In genomic region chr4:113482325-113482724, GRCh38 we compare ENCODE assay signal across 18 cellular contexts.
A peak's percentile ranks its signal among the peaks of the same experiment; 100 is the strongest.
DNase-seq lines count a peak whose midpoint lies in the region; ATAC-seq, FAIRE-seq and TF ChIP-seq lines count a peak whose summit lies in the region.
"Had no signal": no experiment of that assay in that cellular context is flagged by ENCODE, and none has a peak within 500 bp of the region (broad histone marks: within the 10 kb centered on the region; RNA-seq: fewer than 3 reads in every experiment).

No MANE protein-coding gene starts in this region.

- H3K36me3 Mint-ChIP-seq in activated naive CD8-positive, alpha-beta T cell treated with anti-CD3 and anti-CD28 coated beads, Interleukin-2, amount 50 U/mL, for 24 hours (ENCODE audit: low read depth), result peaks cover 75% of the 10 kb centered on the region

- peak overlapping the region; percentile 10 for H3K27ac Mint-ChIP-seq in activated naive CD8-positive, alpha-beta T cell treated with anti-CD3 and anti-CD28 coated beads, Interleukin-2, amount 50 U/mL, for 24 hours
- H3K27ac Mint-ChIP-seq: CD4-positive, alpha-beta T cell had no signal

- peak; percentile 8 for FAIRE-seq in G401.6 (lab: Jason Lieb, UNC)
- FAIRE-seq: A204.1, D721Med, GM12892, GM18507 had no signal

- peaks cover 11% of the 10 kb centered on the region for H3K4me1 Mint-ChIP-seq in activated naive CD8-positive, alpha-beta T cell treated with anti-CD3 and anti-CD28 coated beads, Interleukin-2, amount 50 U/mL, for 24 hours

- in situ Hi-C loops in gastrocnemius medialis (cut with MboI; ENCODE audit: low sequenced_read_pairs in 4 of 4), result no loop called here

- H3K9me3 Mint-ChIP-seq in activated naive CD8-positive, alpha-beta T cell treated with anti-CD3 and anti-CD28 coated beads, Interleukin-2, amount 50 U/mL, for 24 hours, result peaks cover 18% of the 10 kb centered on the region

- ATAC-seq in heart left ventricle, result no peak
- ATAC-seq in Right ventricle myocardium inferior, result no peak
- ATAC-seq in activated naive CD8-positive, alpha-beta T cell treated with anti-CD3 and anti-CD28 coated beads, Interleukin-2, amount 50 U/mL, for 24 hours, result no peak
- ATAC-seq in gastrocnemius medialis, result peak; percentile 47 to 63

- H3K36me3 ChIP-seq in heart left ventricle, result peaks cover 0 to 25% (median 8%) of the 10 kb centered on the region in 9 donors
- peaks cover 0 to 6% of the 10 kb centered on the region in 2 donors for H3K36me3 ChIP-seq in gastrocnemius medialis
- H3K36me3 ChIP-seq: HAP-1 had no signal

- TF ChIP-seq POLR2A in heart left ventricle (IDR thresholded peaks at IDR 0.05) (no peak), gastrocnemius medialis (IDR thresholded peaks at IDR 0.05) (no peak)

- DNase-seq in heart left ventricle (no peak), Right ventricle myocardium inferior (ENCODE audit: missing footprints) (no peak), gastrocnemius medialis (no peak)
- DNase-seq in activated naive CD8-positive, alpha-beta T cell treated with anti-CD3 and anti-CD28 coated beads, Interleukin-2, amount 50 U/mL, for 24 hours, result no peak
- DNase-seq in activated CD8-positive, alpha-beta memory T cell treated with anti-CD3 and anti-CD28 coated beads, Interleukin-2, amount 50 U/mL, for 4 hours, result no peak
- no peak for DNase-seq in effector CD4-positive, alpha-beta T cell
- DNase-seq: ACHN; Caco-2; CD4-positive, alpha-beta T cell; GDM1; GM23248 had no signal

- H3K27ac ChIP-seq in heart left ventricle (peak overlapping the region in 8 of 12 donors; percentile 5 to 77 (median 54)), gastrocnemius medialis (peak overlapping the region; percentile 86 to 89 (median 88))
- H3K27ac ChIP-seq: C4-2B, GM23248 had no signal

- H3K4me1 ChIP-seq in heart left ventricle (peaks cover 0 to 16% (median 0%) of the 10 kb centered on the region in 12 donors), gastrocnemius medialis (peaks cover 17 to 32% of the 10 kb centered on the region in 2 donors)
- H3K4me1 ChIP-seq: Caco-2, HAP-1 had no signal

- TF ChIP-seq CTCF in heart left ventricle (IDR thresholded peaks at IDR 0.05) (no peak), gastrocnemius medialis (IDR thresholded peaks at IDR 0.05 in 4 of 5, conservative IDR thresholded peaks at IDR 0.05 in 1 of 5) (no peak)

- intact Hi-C loops in heart left ventricle (cut with DNase I) (no loop called here), Right ventricle myocardium inferior (cut with DNase I) (no loop called here), gastrocnemius medialis (cut with DNase I; ENCODE audit: low total_unique reads) (no loop called here)

- H3K9me3 ChIP-seq in heart left ventricle (peaks cover 0 to 11% (median 0%) of the 10 kb centered on the region in 12 donors), gastrocnemius medialis (no peaks in the 10 kb centered on the region)

- no peak overlapping the region for H3K4me3 Mint-ChIP-seq in activated naive CD8-positive, alpha-beta T cell treated with anti-CD3 and anti-CD28 coated beads, Interleukin-2, amount 50 U/mL, for 24 hours
- H3K4me3 Mint-ChIP-seq: CD4-positive, alpha-beta T cell had no signal

- H3K27me3 Mint-ChIP-seq in activated naive CD8-positive, alpha-beta T cell treated with anti-CD3 and anti-CD28 coated beads, Interleukin-2, amount 50 U/mL, for 24 hours, result no peaks in the 10 kb centered on the region
- H3K27me3 Mint-ChIP-seq: CD4-positive, alpha-beta T cell had no signal

- H3K4me3 ChIP-seq in heart left ventricle (no peak overlapping the region), gastrocnemius medialis (no peak overlapping the region)
- H3K4me3 ChIP-seq: GM23248, HAP-1 had no signal

- H3K27me3 ChIP-seq in heart left ventricle (no peaks in the 10 kb centered on the region), gastrocnemius medialis (no peaks in the 10 kb centered on the region)

Comparison
In these comparisons a context has a peak if more than half of its experiments do, and no peak if none do; other contexts are left out.
1. ATAC-seq: peak in gastrocnemius medialis (2 of 2); none in heart left ventricle (0 of 4), Right ventricle myocardium inferior (single experiment) and activated naive CD8-positive, alpha-beta T cell treated with anti-CD3 and anti-CD28 coated beads, Interleukin-2, amount 50 U/mL, for 24 hours (single experiment).